29 cellular contexts compared by ENCODE assay signal in the genomic region with DNA sequence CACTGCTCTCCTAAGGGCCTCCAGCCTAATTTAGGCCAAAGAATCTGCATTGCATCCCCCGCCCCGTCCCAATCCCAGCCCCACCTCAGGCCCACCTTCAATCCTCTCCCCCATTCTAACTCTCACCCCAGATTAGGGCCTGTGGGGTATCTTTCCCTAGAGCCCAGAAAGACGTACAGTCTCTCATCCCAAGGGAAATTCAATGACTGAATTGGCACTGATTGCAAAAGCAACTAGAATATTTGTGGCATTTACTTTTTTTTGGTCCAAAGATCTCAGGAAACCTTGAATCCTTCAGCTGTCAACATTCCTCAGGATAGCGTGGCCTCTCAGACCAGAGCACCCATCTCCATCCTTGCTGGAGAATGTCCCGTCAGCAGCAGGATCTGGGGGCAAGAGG. TPM values are rescaled to one million over a fixed set of nuclear protein-coding genes. Genes with fewer than 3 reads are reported as not detected.
"Had no signal": no experiment of that assay in that cellular context is flagged by ENCODE, and none has a peak within 500 bp of the region (broad histone marks: within the 10 kb centered on the region; RNA-seq: fewer than 3 reads in every experiment).

No MANE protein-coding gene starts in this region.

- ATAC-seq: mucosa of descending colon; naive thymus-derived CD4-positive, alpha-beta T cell; natural killer cell treated with Interleukin-12 subunit alpha and Interleukin-12 subunit beta and Interleukin-15 and Interleukin-18, amount 100 ng/mL, for 72 hours; sciatic nerve; stimulated activated memory B cell treated with anti-CD40 and anti-IgM and Interleukin-4, amounts not matched to agents 10 μg/mL and 1 μg/mL and 100 μg/mL, for 72 hours; stimulated activated naive CD8-positive, alpha-beta T cell treated with anti-CD3 and anti-CD28 coated beads, Interleukin-15, amount 100 ng/mL, for 72 hours had no signal

- H3K9me3 Mint-ChIP-seq: natural killer cell treated with Interleukin-12 subunit alpha and Interleukin-12 subunit beta and Interleukin-15 and Interleukin-18, amount 100 ng/mL, for 72 hours had no signal

- H3K27me3 Mint-ChIP-seq: naive thymus-derived CD4-positive, alpha-beta T cell; natural killer cell treated with Interleukin-12 subunit alpha and Interleukin-12 subunit beta and Interleukin-15 and Interleukin-18, amount 100 ng/mL, for 72 hours; stimulated activated memory B cell treated with anti-CD40 and anti-IgM and Interleukin-4, amounts not matched to agents 10 μg/mL and 1 μg/mL and 100 μg/mL, for 72 hours; stimulated activated naive CD8-positive, alpha-beta T cell treated with anti-CD3 and anti-CD28 coated beads, Interleukin-15, amount 100 ng/mL, for 72 hours had no signal

- H3K4me1 Mint-ChIP-seq: stimulated activated memory B cell treated with anti-CD40 and anti-IgM and Interleukin-4, amounts not matched to agents 10 μg/mL and 1 μg/mL and 100 μg/mL, for 72 hours had no signal

- H3K27ac Mint-ChIP-seq: natural killer cell treated with Interleukin-12 subunit alpha and Interleukin-12 subunit beta and Interleukin-15 and Interleukin-18, amount 100 ng/mL, for 72 hours; stimulated activated memory B cell treated with anti-CD40 and anti-IgM and Interleukin-4, amounts not matched to agents 10 μg/mL and 1 μg/mL and 100 μg/mL, for 72 hours; stimulated activated naive CD8-positive, alpha-beta T cell treated with anti-CD3 and anti-CD28 coated beads, Interleukin-15, amount 100 ng/mL, for 72 hours; type B pancreatic cell had no signal

- DNase-seq: islet precursor cell; left ventricle myocardium inferior; midbrain; mucosa of descending colon; naive thymus-derived CD4-positive, alpha-beta T cell; nucleus accumbens; pancreas; posterior cingulate gyrus; retina; right cardiac atrium; small intestine; spleen; stimulated activated CD4-positive, alpha-beta T cell treated with anti-CD3 and anti-CD28 coated beads, Interleukin-4, amount 100 ng/mL, for 24 hours; stimulated activated naive CD4-positive, alpha-beta T cell treated with Interleukin-2 at 50 U/mL for 16 hours; stimulated activated naive CD8-positive, alpha-beta T cell treated with anti-CD3 and anti-CD28 coated beads, Interleukin-15, amount 100 ng/mL, for 72 hours; substantia nigra; uterus had no signal

- H3K4me3 Mint-ChIP-seq: naive thymus-derived CD4-positive, alpha-beta T cell; natural killer cell treated with Interleukin-12 subunit alpha and Interleukin-12 subunit beta and Interleukin-15 and Interleukin-18, amount 100 ng/mL, for 72 hours; stimulated activated memory B cell treated with anti-CD40 and anti-IgM and Interleukin-4, amounts not matched to agents 10 μg/mL and 1 μg/mL and 100 μg/mL, for 72 hours; stimulated activated naive CD8-positive, alpha-beta T cell treated with anti-CD3 and anti-CD28 coated beads, Interleukin-15, amount 100 ng/mL, for 72 hours; type B pancreatic cell had no signal

- H3K36me3 Mint-ChIP-seq: natural killer cell treated with Interleukin-12 subunit alpha and Interleukin-12 subunit beta and Interleukin-15 and Interleukin-18, amount 100 ng/mL, for 72 hours; type B pancreatic cell had no signal

- H3K9me3 ChIP-seq: mucosa of descending colon, pancreas, prostate gland, uterus had no signal

RNA-seq across cellular contexts. Expression of gene FOXE1, which starts 38.7 kb away (rescaled TPM):
- total RNA-seq: left ventricle myocardium inferior; mesenteric fat pad; mucosa of descending colon; myocyte; naive thymus-derived CD4-positive, alpha-beta T cell; natural killer cell treated with Interleukin-12 subunit alpha and Interleukin-12 subunit beta and Interleukin-15 and Interleukin-18, amount 100 ng/mL, for 72 hours; osteoblast; right cardiac atrium; sciatic nerve; spleen; temporal lobe; tibial nerve; uterus had no signal

RNA-seq across cellular contexts. Expression of gene HEMGN, which starts 46.2 kb away (rescaled TPM):
- total RNA-seq: kidney epithelial cell; mesenteric fat pad; mucosa of descending colon; natural killer cell treated with Interleukin-12 subunit alpha and Interleukin-12 subunit beta and Interleukin-15 and Interleukin-18, amount 100 ng/mL, for 72 hours; osteoblast; right cardiac atrium; tibial nerve; ureter had no signal
